In genomic region chr15:101273534-101273933, GRCh38 we compare ENCODE assay signal across 19 cellular contexts. TPM values are rescaled to one million over a fixed set of nuclear protein-coding genes. Genes with fewer than 3 reads are reported as not detected.
A peak's percentile ranks its signal among the peaks of the same experiment; 100 is the strongest.
DNase-seq lines count a peak whose midpoint lies in the region; ATAC-seq and TF ChIP-seq lines count a peak whose summit lies in the region.
"Had no signal": no experiment of that assay in that cellular context is flagged by ENCODE, and none has a peak within 500 bp of the region (broad histone marks: within the 10 kb centered on the region; RNA-seq: fewer than 3 reads in every experiment).

No MANE protein-coding gene starts in this region.

- CTCF ChIA-PET in CD4-positive, alpha-beta T cell (lab: Charles Lee): interaction anchor here (1.7 kb wide), 1 partner anchor 15 kb away, joined by 3 read pairs; no protein-coding TSS in a partner anchor

- no peak overlapping the region for H3K4me3 ChIP-seq in CD4-positive, CD25-positive, alpha-beta regulatory T cell (ENCODE audit: low read depth, low read length)
- no peak overlapping the region for H3K4me3 ChIP-seq in endodermal cell (ENCODE audit: low read length)
- no peak overlapping the region for H3K4me3 ChIP-seq in left lung
- H3K4me3 ChIP-seq: GM23338, SJSA1 had no signal

- no peaks in the 10 kb centered on the region for H3K27me3 Mint-ChIP-seq in activated naive CD8-positive, alpha-beta T cell treated with anti-CD3 and anti-CD28 coated beads, Interleukin-2, amount 10 ng/mL, durations not matched to agents 7 days and 5 days
- no peaks in the 10 kb centered on the region for H3K27me3 Mint-ChIP-seq in activated naive CD8-positive, alpha-beta T cell treated with anti-CD3 and anti-CD28 coated beads, Interleukin-2, amount 50 U/mL, for 24 hours
- peaks cover 4% of the 10 kb centered on the region for H3K27me3 Mint-ChIP-seq in CD4-positive, CD25-positive, alpha-beta regulatory T cell
- H3K27me3 Mint-ChIP-seq in CD4-positive, alpha-beta T cell: no peaks in the 10 kb centered on the region
- H3K27me3 Mint-ChIP-seq in endodermal cell (ENCODE audit: insufficient read depth): no peaks in the 10 kb centered on the region

- H3K9me3 Mint-ChIP-seq in activated naive CD8-positive, alpha-beta T cell treated with anti-CD3 and anti-CD28 coated beads, Interleukin-2, amount 10 ng/mL, durations not matched to agents 7 days and 5 days: no peaks in the 10 kb centered on the region
- H3K9me3 Mint-ChIP-seq in activated naive CD8-positive, alpha-beta T cell treated with anti-CD3 and anti-CD28 coated beads, Interleukin-2, amount 50 U/mL, for 24 hours: no peaks in the 10 kb centered on the region
- H3K9me3 Mint-ChIP-seq in CD4-positive, CD25-positive, alpha-beta regulatory T cell: peaks cover 0 to 2% (median 0%) of the 10 kb centered on the region in 7 donors
- no peaks in the 10 kb centered on the region for H3K9me3 Mint-ChIP-seq in CD4-positive, alpha-beta T cell
- no peaks in the 10 kb centered on the region for H3K9me3 Mint-ChIP-seq in endodermal cell
- H3K9me3 Mint-ChIP-seq: CD8-positive, alpha-beta T cell; GM23338 had no signal

- TF ChIP-seq CTCF in CD4-positive, alpha-beta T cell (IDR thresholded peaks at IDR 0.05): no peak
- TF ChIP-seq CTCF in endodermal cell (conservative IDR thresholded peaks at IDR 0.05) (no peak), left lung (IDR thresholded peaks at IDR 0.05) (no peak)

- peaks cover 22% of the 10 kb centered on the region for H3K36me3 Mint-ChIP-seq in activated naive CD8-positive, alpha-beta T cell treated with anti-CD3 and anti-CD28 coated beads, Interleukin-2, amount 10 ng/mL, durations not matched to agents 7 days and 5 days
- H3K36me3 Mint-ChIP-seq in activated naive CD8-positive, alpha-beta T cell treated with anti-CD3 and anti-CD28 coated beads, Interleukin-2, amount 50 U/mL, for 24 hours (ENCODE audit: low read depth): peaks cover 45% of the 10 kb centered on the region
- peaks cover 53% of the 10 kb centered on the region for H3K36me3 Mint-ChIP-seq in CD4-positive, CD25-positive, alpha-beta regulatory T cell
- H3K36me3 Mint-ChIP-seq in CD4-positive, alpha-beta T cell (ENCODE audit: low read depth): peaks cover 85% of the 10 kb centered on the region
- H3K36me3 Mint-ChIP-seq in endodermal cell (ENCODE audit: low read depth): peaks cover 68% of the 10 kb centered on the region

- H3K27ac Mint-ChIP-seq in activated naive CD8-positive, alpha-beta T cell treated with anti-CD3 and anti-CD28 coated beads, Interleukin-2, amount 10 ng/mL, durations not matched to agents 7 days and 5 days: peak overlapping the region; percentile 6
- no peak overlapping the region for H3K27ac Mint-ChIP-seq in activated naive CD8-positive, alpha-beta T cell treated with anti-CD3 and anti-CD28 coated beads, Interleukin-2, amount 50 U/mL, for 24 hours
- peak overlapping the region in 2 of 3 donors; percentile 6 to 40 for H3K27ac Mint-ChIP-seq in CD4-positive, CD25-positive, alpha-beta regulatory T cell
- H3K27ac Mint-ChIP-seq in CD4-positive, alpha-beta T cell: peak overlapping the region; percentile 3
- no peak overlapping the region for H3K27ac Mint-ChIP-seq in endodermal cell
- H3K27ac Mint-ChIP-seq: CD8-positive, alpha-beta T cell; GM23338 had no signal

- no peak for DNase-seq in activated naive CD8-positive, alpha-beta T cell treated with anti-CD3 and anti-CD28 coated beads, Interleukin-2, amount 10 ng/mL, durations not matched to agents 7 days and 5 days
- no peak for DNase-seq in activated naive CD8-positive, alpha-beta T cell treated with anti-CD3 and anti-CD28 coated beads, Interleukin-2, amount 50 U/mL, for 24 hours
- no peak for DNase-seq in CD4-positive, CD25-positive, alpha-beta regulatory T cell
- DNase-seq in CD4-positive, alpha-beta T cell: no peak
- DNase-seq in endodermal cell (peak; percentile 20), left lung (no peak)
- DNase-seq: CD8-positive, alpha-beta T cell; DMS153; HCEC 1CT; KG1; NCI-H1105 treated with DMSO at 0.1 percent for 48 hours; NCI-H2029 treated with DMSO at 0.1 percent for 48 hours; NCI-H226; NCI-H510A treated with DMSO at 0.1 percent for 48 hours; NCI-H748 treated with DMSO at 0.1 percent for 48 hours had no signal

- intact Hi-C loops in CD4-positive, alpha-beta T cell (cut with DNase I, micrococcal nuclease): loop anchor here in 1 of 2 experiments (10.0 kb wide), 1 partner anchor 929 kb away; the partner anchor contains the start of gene ADAMTS17
- intact Hi-C loops in left lung (cut with DNase I): no loop called here

- peaks cover 21% of the 10 kb centered on the region for H3K4me1 Mint-ChIP-seq in activated naive CD8-positive, alpha-beta T cell treated with anti-CD3 and anti-CD28 coated beads, Interleukin-2, amount 10 ng/mL, durations not matched to agents 7 days and 5 days
- H3K4me1 Mint-ChIP-seq in activated naive CD8-positive, alpha-beta T cell treated with anti-CD3 and anti-CD28 coated beads, Interleukin-2, amount 50 U/mL, for 24 hours: peaks cover 28% of the 10 kb centered on the region
- peaks cover 9 to 36% (median 21%) of the 10 kb centered on the region in 4 donors for H3K4me1 Mint-ChIP-seq in CD4-positive, CD25-positive, alpha-beta regulatory T cell
- peaks cover 21% of the 10 kb centered on the region for H3K4me1 Mint-ChIP-seq in CD4-positive, alpha-beta T cell (ENCODE audit: low read depth)
- peaks cover 13% of the 10 kb centered on the region for H3K4me1 Mint-ChIP-seq in endodermal cell

- H3K9me3 ChIP-seq in CD4-positive, CD25-positive, alpha-beta regulatory T cell (ENCODE audit: control insufficient read depth in 2 of 2, low read length in 2 of 2): no peaks in the 10 kb centered on the region
- H3K9me3 ChIP-seq in CD4-positive, alpha-beta T cell (ENCODE audit: control insufficient read depth, low read length): no peaks in the 10 kb centered on the region
- H3K9me3 ChIP-seq in endodermal cell (ENCODE audit: control insufficient read depth, low read length): no peaks in the 10 kb centered on the region
- H3K9me3 ChIP-seq in left lung: no peaks in the 10 kb centered on the region
- H3K9me3 ChIP-seq: SJSA1 had no signal

- no peak for ATAC-seq in activated naive CD8-positive, alpha-beta T cell treated with anti-CD3 and anti-CD28 coated beads, Interleukin-2, amount 10 ng/mL, durations not matched to agents 7 days and 5 days (ENCODE audit: low read depth)
- no peak for ATAC-seq in activated naive CD8-positive, alpha-beta T cell treated with anti-CD3 and anti-CD28 coated beads, Interleukin-2, amount 50 U/mL, for 24 hours
- ATAC-seq in CD4-positive, CD25-positive, alpha-beta regulatory T cell (ENCODE audit: low read depth in 2 of 2): no peak
- ATAC-seq in CD4-positive, alpha-beta T cell (ENCODE audit: poor library complexity): no peak
- no peak for ATAC-seq in HG03439 (IDR thresholded peaks at IDR 0.05; ENCODE audit: unreplicated experiment)
- no peak for ATAC-seq in left lung
- ATAC-seq: CD8-positive, alpha-beta T cell; GM23338; Panc1 had no signal

- POLR2A ChIA-PET in activated naive CD8-positive, alpha-beta T cell treated with anti-CD3 and anti-CD28 coated beads, Interleukin-2, amount 10 ng/mL, durations not matched to agents 7 days and 5 days (lab: Charles Lee): no interaction called here
- POLR2A ChIA-PET in CD4-positive, alpha-beta T cell (lab: Charles Lee): interaction anchor here (1.7 kb wide), 1 partner anchor 22 kb away, joined by 3 read pairs; no protein-coding TSS in a partner anchor

- peaks cover 15% of the 10 kb centered on the region for H3K4me1 ChIP-seq in CD4-positive, CD25-positive, alpha-beta regulatory T cell (ENCODE audit: control insufficient read depth, insufficient read depth, low read length, poor library complexity, severe bottlenecking)
- H3K4me1 ChIP-seq in endodermal cell (ENCODE audit: control insufficient read depth, insufficient read depth, low read length) (peaks cover 3% of the 10 kb centered on the region), left lung (peaks cover 0 to 21% of the 10 kb centered on the region in 2 donors)

- 82 to 86% methylated on average over 5 of the region's 5 CpGs for WGBS in endodermal cell (ENCODE audit: insufficient coverage in 1 of 2, insufficient read length in 1 of 2), 2 experiments

- H3K9ac ChIP-seq in endodermal cell (ENCODE audit: extremely low read depth, low read length, poor library complexity, severe bottlenecking): no peak overlapping the region

- no peak overlapping the region for H3K27ac ChIP-seq in CD4-positive, CD25-positive, alpha-beta regulatory T cell (ENCODE audit: insufficient read depth, low read length, poor library complexity, severe bottlenecking)
- H3K27ac ChIP-seq in CD4-positive, alpha-beta T cell (ENCODE audit: low read depth, low read length): no peak overlapping the region
- H3K27ac ChIP-seq in endodermal cell (ENCODE audit: low read depth, low read length) (no peak overlapping the region), left lung (no peak overlapping the region)
- H3K27ac ChIP-seq: SJSA1 had no signal

- no peak overlapping the region for H3K4me3 Mint-ChIP-seq in activated naive CD8-positive, alpha-beta T cell treated with anti-CD3 and anti-CD28 coated beads, Interleukin-2, amount 10 ng/mL, durations not matched to agents 7 days and 5 days
- H3K4me3 Mint-ChIP-seq in activated naive CD8-positive, alpha-beta T cell treated with anti-CD3 and anti-CD28 coated beads, Interleukin-2, amount 50 U/mL, for 24 hours: no peak overlapping the region
- H3K4me3 Mint-ChIP-seq in CD4-positive, CD25-positive, alpha-beta regulatory T cell: peak overlapping the region in 1 of 4 donors; percentile 32
- H3K4me3 Mint-ChIP-seq in CD4-positive, alpha-beta T cell: no peak overlapping the region
- no peak overlapping the region for H3K4me3 Mint-ChIP-seq in endodermal cell
- H3K4me3 Mint-ChIP-seq: CD8-positive, alpha-beta T cell; GM23338 had no signal

- H3K36me3 ChIP-seq in CD4-positive, CD25-positive, alpha-beta regulatory T cell (ENCODE audit: control insufficient read depth, insufficient read depth, low read length): peaks cover 49% of the 10 kb centered on the region
- H3K36me3 ChIP-seq in endodermal cell (ENCODE audit: control insufficient read depth, insufficient read depth, low read length) (peaks cover 69% of the 10 kb centered on the region), left lung (peaks cover 6 to 71% of the 10 kb centered on the region in 2 donors)

- H3K27me3 ChIP-seq in CD4-positive, CD25-positive, alpha-beta regulatory T cell (ENCODE audit: control insufficient read depth, insufficient read depth, low read length): no peaks in the 10 kb centered on the region
- H3K27me3 ChIP-seq in CD4-positive, alpha-beta T cell (ENCODE audit: control insufficient read depth, insufficient read depth, low read length): no peaks in the 10 kb centered on the region
- no peaks in the 10 kb centered on the region for H3K27me3 ChIP-seq in endodermal cell (ENCODE audit: control insufficient read depth, insufficient read depth, low read length, poor library complexity, severe bottlenecking)
- no peaks in the 10 kb centered on the region for H3K27me3 ChIP-seq in left lung
- H3K27me3 ChIP-seq: SJSA1 had no signal

RNA-seq across cellular contexts. Expression of gene SELENOS, which starts 3.8 kb away (rescaled TPM):
- total RNA-seq in activated naive CD8-positive, alpha-beta T cell treated with anti-CD3 and anti-CD28 coated beads, Interleukin-2, amount 10 ng/mL, durations not matched to agents 7 days and 5 days: 10 to 100 TPM; 27.2 to 28.2 TPM
- 32.3 TPM for total RNA-seq in CD4-positive, CD25-positive, alpha-beta regulatory T cell
- polyA plus RNA-seq in CD4-positive, CD25-positive, alpha-beta regulatory T cell: 10 to 100 TPM; 56.8 to 72.5 (median 60.0) TPM
- 10 to 100 TPM; 41.7 to 48.5 TPM for total RNA-seq in CD4-positive, alpha-beta T cell
- 10 to 100 TPM; 56.1 to 60.5 TPM for total RNA-seq in endodermal cell
- polyA plus RNA-seq in endodermal cell (2013, experiment 1 of 2): 63.3 TPM
- polyA plus RNA-seq in endodermal cell (2013, experiment 2 of 2): 61.3 TPM
- total RNA-seq in left lung: 10 to 100 TPM; 62.8 to 78.7 TPM

RNA-seq across cellular contexts. Expression of gene SNRPA1, which starts 21.5 kb away (rescaled TPM):
- 100 to 1,000 TPM; 121 TPM for total RNA-seq in activated naive CD8-positive, alpha-beta T cell treated with anti-CD3 and anti-CD28 coated beads, Interleukin-2, amount 10 ng/mL, durations not matched to agents 7 days and 5 days
- 176 TPM for total RNA-seq in CD4-positive, CD25-positive, alpha-beta regulatory T cell
- 10 to 100 TPM; 67.0 to 85.2 (median 68.4) TPM for polyA plus RNA-seq in CD4-positive, CD25-positive, alpha-beta regulatory T cell
- 100 to 1,000 TPM; 214 to 222 TPM for total RNA-seq in CD4-positive, alpha-beta T cell
- total RNA-seq in endodermal cell: 100 to 1,000 TPM; 111 to 140 TPM
- polyA plus RNA-seq in endodermal cell (2013, experiment 1 of 2): 123 TPM
- polyA plus RNA-seq in endodermal cell (2013, experiment 2 of 2): 111 TPM
- total RNA-seq in left lung: 10 to 100 TPM; 34.4 to 49.9 TPM

RNA-seq across cellular contexts. Expression of gene CHSY1, which starts 21.7 kb away (rescaled TPM):
- total RNA-seq in activated naive CD8-positive, alpha-beta T cell treated with anti-CD3 and anti-CD28 coated beads, Interleukin-2, amount 10 ng/mL, durations not matched to agents 7 days and 5 days: 10 to 100 TPM; 37.0 to 37.8 TPM
- total RNA-seq in CD4-positive, CD25-positive, alpha-beta regulatory T cell: 24.8 TPM
- 1 to 10 TPM; 2.4 to 3.8 (median 2.6) TPM for polyA plus RNA-seq in CD4-positive, CD25-positive, alpha-beta regulatory T cell
- 1 to 10 TPM; 5.8 to 6.7 TPM for total RNA-seq in CD4-positive, alpha-beta T cell
- total RNA-seq in endodermal cell (10 to 100 TPM; 33.3 to 39.9 TPM), left lung (10 to 100 TPM; 33.3 to 34.6 TPM)
- polyA plus RNA-seq in endodermal cell (2013, experiment 1 of 2): 29.5 TPM
- polyA plus RNA-seq in endodermal cell (2013, experiment 2 of 2): 29.7 TPM

Comparison
In these comparisons a context has a peak if more than half of its experiments do, and no peak if none do; other contexts are left out.
1. H3K27ac Mint-ChIP-seq: peak in activated naive CD8-positive, alpha-beta T cell treated with anti-CD3 and anti-CD28 coated beads, Interleukin-2, amount 10 ng/mL, durations not matched to agents 7 days and 5 days (single experiment), CD4-positive, CD25-positive, alpha-beta regulatory T cell (2 of 3) and CD4-positive, alpha-beta T cell (single experiment); none in activated naive CD8-positive, alpha-beta T cell treated with anti-CD3 and anti-CD28 coated beads, Interleukin-2, amount 50 U/mL, for 24 hours (single experiment) and endodermal cell (single experiment).